Comparison of ENCODE assay signal across 30 cellular contexts in the genomic region with DNA sequence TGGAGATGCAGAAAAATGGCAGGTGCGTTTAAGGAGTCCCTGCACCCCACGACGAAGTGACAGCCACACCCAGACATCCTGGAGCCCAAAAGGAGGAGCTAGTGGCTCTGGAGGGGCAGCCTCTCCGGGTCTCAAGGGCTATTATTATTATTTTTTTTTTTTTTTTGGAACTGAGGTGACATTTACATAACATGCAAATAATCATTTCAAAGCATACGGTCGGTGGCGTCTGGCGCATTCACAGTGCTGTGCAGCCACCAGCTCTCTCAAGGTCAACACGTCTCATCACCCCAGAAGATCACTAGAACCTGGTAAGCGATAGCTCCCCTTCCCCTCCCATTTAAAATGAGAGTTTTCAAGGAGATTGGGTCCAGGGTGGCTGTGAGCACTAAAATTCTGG.
"Had no signal": no experiment of that assay in that cellular context is flagged by ENCODE, and none has a peak within 500 bp of the region (broad histone marks: within the 10 kb centered on the region; RNA-seq: fewer than 3 reads in every experiment).

No MANE protein-coding gene starts in this region.

- H3K27ac ChIP-seq: brain microvascular endothelial cell, coronary artery, dorsolateral prefrontal cortex, esophagus muscularis mucosa, gastroesophageal sphincter had no signal

- FAIRE-seq: astrocyte had no signal

- H3K36me3 Mint-ChIP-seq: activated CD4-positive, alpha-beta memory T cell treated with anti-CD3 and anti-CD28 coated beads for 36 hours; activated CD8-positive, alpha-beta memory T cell treated with anti-CD3 and anti-CD28 coated beads, Interleukin-2, amount 10 ng/mL, durations not matched to agents 7 days and 5 days; activated naive CD8-positive, alpha-beta T cell had no signal

- H3K4me3 ChIP-seq: coronary artery, dorsolateral prefrontal cortex, esophagus muscularis mucosa, gastroesophageal sphincter had no signal

- DNase-seq: activated CD4-positive, alpha-beta T cell treated with anti-CD3 and anti-CD28 coated beads for 36 hours; activated CD4-positive, alpha-beta T cell treated with anti-CD3 and anti-CD28 coated beads, Interleukin-2, amount 10 ng/mL, durations not matched to agents 24 days and 14 days; activated CD4-positive, CD25-positive, alpha-beta regulatory T cell; activated CD4-positive, CD25-positive, alpha-beta regulatory T cell treated with anti-CD3 and anti-CD28 coated beads, Interleukin-2, amount 50 U/mL, for 72 hours; activated CD8-positive, alpha-beta memory T cell treated with anti-CD3 and anti-CD28 coated beads, Interleukin-2, amount 10 ng/mL, durations not matched to agents 7 days and 5 days; activated CD8-positive, alpha-beta memory T cell treated with anti-CD3 and anti-CD28 coated beads, Interleukin-2, amount 50 U/mL, for 4 hours; activated CD8-positive, alpha-beta T cell treated with anti-CD3 and anti-CD28 coated beads, Interleukin-2, amount 10 ng/mL, durations not matched to agents 7 days and 5 days; activated gamma-delta T cell treated with Interleukin-2 at 50 U/mL for 16 hours; activated naive CD4-positive, alpha-beta T cell treated with anti-CD3 and anti-CD28 coated beads, Interleukin-2, amount 50 U/mL, for 16 hours; activated naive CD4-positive, alpha-beta T cell treated with Interleukin-2 at 50 U/mL for 16 hours; activated T-cell treated with anti-CD3 and anti-CD28 coated beads, Interleukin-2, amount 50 U/mL, for 1 hour; activated T-cell treated with anti-CD3 and anti-CD28 coated beads, Interleukin-2, amount 50 U/mL, for 48 hours; amniotic stem cell; anterior cingulate cortex; brain microvascular endothelial cell; effector memory CD4-positive, alpha-beta T cell; erythroblast; foreskin melanocyte; T-helper 2 cell had no signal

- H3K4me3 Mint-ChIP-seq: activated CD4-positive, alpha-beta memory T cell treated with anti-CD3 and anti-CD28 coated beads for 36 hours; activated CD4-positive, alpha-beta T cell treated with anti-CD3 and anti-CD28 coated beads for 36 hours; activated CD4-positive, alpha-beta T cell treated with anti-CD3 and anti-CD28 coated beads, Interleukin-2, amount 10 ng/mL, durations not matched to agents 24 days and 14 days; activated CD8-positive, alpha-beta memory T cell treated with anti-CD3 and anti-CD28 coated beads, Interleukin-2, amount 10 ng/mL, durations not matched to agents 7 days and 5 days; activated CD8-positive, alpha-beta T cell treated with anti-CD3 and anti-CD28 coated beads, Interleukin-2, amount 10 ng/mL, durations not matched to agents 7 days and 5 days; activated naive CD8-positive, alpha-beta T cell; activated T-helper 1 cell treated with anti-CD3 and anti-CD28 coated beads, Interleukin-12 subunit alpha, Interleukin-12 subunit beta, Interleukin-2, Interleukin-4 antibody, amounts not matched to agents 30 ng/mL and 10 ng/mL and 1 ng/mL, durations not matched to agents 14 hours and 24 hours and 36 hours; central memory CD8-positive, alpha-beta T cell; dendritic cell treated with granulocyte-macrophage colony-stimulating factor and Interleukin-4, amounts not matched to agents 40 ng/mL and 50 ng/mL, for 4 days had no signal

- H3K27me3 ChIP-seq: dorsolateral prefrontal cortex, gastroesophageal sphincter had no signal

- H3K9me3 ChIP-seq: esophagus muscularis mucosa, gastroesophageal sphincter had no signal

- H3K27ac Mint-ChIP-seq: activated CD4-positive, alpha-beta memory T cell treated with anti-CD3 and anti-CD28 coated beads for 36 hours; activated CD4-positive, alpha-beta T cell treated with anti-CD3 and anti-CD28 coated beads for 36 hours; activated CD4-positive, alpha-beta T cell treated with anti-CD3 and anti-CD28 coated beads, Interleukin-2, amount 10 ng/mL, durations not matched to agents 24 days and 14 days; activated CD8-positive, alpha-beta memory T cell treated with anti-CD3 and anti-CD28 coated beads, Interleukin-2, amount 10 ng/mL, durations not matched to agents 7 days and 5 days; activated CD8-positive, alpha-beta T cell treated with anti-CD3 and anti-CD28 coated beads, Interleukin-2, amount 10 ng/mL, durations not matched to agents 7 days and 5 days; activated naive CD8-positive, alpha-beta T cell; activated T-helper 1 cell treated with anti-CD3 and anti-CD28 coated beads, Interleukin-12 subunit alpha, Interleukin-12 subunit beta, Interleukin-2, Interleukin-4 antibody, amounts not matched to agents 30 ng/mL and 10 ng/mL and 1 ng/mL, durations not matched to agents 14 hours and 24 hours and 36 hours; activated T-helper 2 cell treated with anti-CD3 and anti-CD28 coated beads, Interferon-gamma antibody, Interleukin-2, Interleukin-4, amounts not matched to agents 10 μg/mL and 5 μg/mL and 100 μg/mL, durations not matched to agents 14 hours and 24 hours and 36 hours; dendritic cell treated with granulocyte-macrophage colony-stimulating factor and Interleukin-4, amounts not matched to agents 40 ng/mL and 50 ng/mL, for 4 days had no signal

- H3K36me3 ChIP-seq: brain microvascular endothelial cell, esophagus muscularis mucosa had no signal

- H3K27me3 Mint-ChIP-seq: activated CD4-positive, alpha-beta memory T cell treated with anti-CD3 and anti-CD28 coated beads for 36 hours; activated CD4-positive, alpha-beta T cell treated with anti-CD3 and anti-CD28 coated beads for 36 hours; activated CD4-positive, alpha-beta T cell treated with anti-CD3 and anti-CD28 coated beads, Interleukin-2, amount 10 ng/mL, durations not matched to agents 24 days and 14 days; activated CD8-positive, alpha-beta memory T cell treated with anti-CD3 and anti-CD28 coated beads, Interleukin-2, amount 10 ng/mL, durations not matched to agents 7 days and 5 days; activated naive CD8-positive, alpha-beta T cell; central memory CD8-positive, alpha-beta T cell; dendritic cell treated with granulocyte-macrophage colony-stimulating factor and Interleukin-4, amounts not matched to agents 40 ng/mL and 50 ng/mL, for 4 days had no signal

- H3K9me3 Mint-ChIP-seq: activated CD4-positive, alpha-beta memory T cell treated with anti-CD3 and anti-CD28 coated beads for 36 hours; activated CD4-positive, alpha-beta T cell treated with anti-CD3 and anti-CD28 coated beads, Interleukin-2, amount 10 ng/mL, durations not matched to agents 24 days and 14 days; activated T-helper 1 cell treated with anti-CD3 and anti-CD28 coated beads, Interleukin-12 subunit alpha, Interleukin-12 subunit beta, Interleukin-2, Interleukin-4 antibody, amounts not matched to agents 30 ng/mL and 10 ng/mL and 1 ng/mL, durations not matched to agents 14 hours and 24 hours and 36 hours; activated T-helper 2 cell treated with anti-CD3 and anti-CD28 coated beads, Interferon-gamma antibody, Interleukin-2, Interleukin-4, amounts not matched to agents 10 μg/mL and 5 μg/mL and 100 μg/mL, durations not matched to agents 14 hours and 24 hours and 36 hours; central memory CD8-positive, alpha-beta T cell; dendritic cell treated with granulocyte-macrophage colony-stimulating factor and Interleukin-4, amounts not matched to agents 40 ng/mL and 50 ng/mL, for 4 days had no signal

- ATAC-seq: activated CD4-positive, alpha-beta T cell treated with anti-CD3 and anti-CD28 coated beads for 36 hours; activated CD8-positive, alpha-beta memory T cell treated with anti-CD3 and anti-CD28 coated beads, Interleukin-2, amount 10 ng/mL, durations not matched to agents 7 days and 5 days; activated CD8-positive, alpha-beta T cell treated with anti-CD3 and anti-CD28 coated beads, Interleukin-2, amount 10 ng/mL, durations not matched to agents 7 days and 5 days; gastroesophageal sphincter had no signal

- H3K4me1 ChIP-seq: esophagus muscularis mucosa, gastroesophageal sphincter had no signal

- H3K4me1 Mint-ChIP-seq: central memory CD8-positive, alpha-beta T cell had no signal
